In the genomic region with DNA sequence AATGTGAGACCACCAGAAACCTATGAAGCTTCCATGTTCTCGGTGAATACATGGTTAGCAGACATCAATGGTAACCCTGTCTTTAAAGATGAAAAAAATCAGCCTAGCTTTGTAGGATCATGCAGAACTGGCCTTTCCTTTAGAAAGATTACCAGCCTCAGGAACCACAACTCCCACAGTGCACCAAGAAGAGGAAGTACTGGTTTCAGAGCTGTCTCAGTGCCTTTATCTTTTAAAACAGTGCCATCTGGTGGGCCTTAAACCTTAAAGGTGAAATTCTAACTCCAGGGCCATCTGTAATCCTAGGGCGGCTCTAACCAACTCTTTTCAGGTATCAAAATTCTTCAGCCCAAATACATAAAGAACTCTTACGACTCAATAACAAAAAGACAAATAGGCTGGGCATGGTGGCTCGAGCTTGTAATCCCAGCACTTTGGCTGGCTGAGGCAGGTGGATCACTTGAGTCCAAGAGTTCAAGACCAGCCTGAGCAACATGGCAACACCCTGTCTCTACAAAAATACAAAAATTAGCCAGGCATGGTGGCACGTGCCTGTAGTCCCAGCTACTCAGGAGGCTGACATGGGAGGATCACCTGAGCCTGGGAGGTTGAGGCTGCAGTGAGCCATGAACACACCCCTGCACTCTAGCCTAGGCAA, we compare ENCODE assay signal across 8 cellular contexts. TPM values are rescaled to one million over a fixed set of nuclear protein-coding genes. Genes with fewer than 3 reads are reported as not detected.
DNase-seq lines count a peak whose midpoint lies in the region; ATAC-seq and TF ChIP-seq lines count a peak whose summit lies in the region.

No MANE protein-coding gene starts in this region.

- ATAC-seq in GM21528 (IDR thresholded peaks at IDR 0.05; ENCODE audit: low FRiP score, unreplicated experiment) = peak; percentile 58

- H3K27ac Mint-ChIP-seq in activated naive CD4-positive, alpha-beta T cell treated with anti-CD3 and anti-CD28 coated beads, Interleukin-2, amount 50 U/mL, for 24 hours = peak overlapping the region; percentile 21
- H3K27ac Mint-ChIP-seq in glutamatergic neuron (ENCODE audit: unreplicated experiment) = no peak overlapping the region

- peaks cover 35% of the 10 kb centered on the region for H3K4me1 Mint-ChIP-seq in activated naive CD4-positive, alpha-beta T cell treated with anti-CD3 and anti-CD28 coated beads, Interleukin-2, amount 50 U/mL, for 24 hours
- H3K4me1 Mint-ChIP-seq in glutamatergic neuron (ENCODE audit: low read depth, unreplicated experiment) = peaks cover 23% of the 10 kb centered on the region

- TF ChIP-seq CTCF in LNCAP (IDR thresholded peaks at IDR 0.05) = peak; percentile 65
- peak; percentile 18 for TF ChIP-seq CTCF in glutamatergic neuron (IDR thresholded peaks at IDR 0.05; ENCODE audit: partially characterized antibody, unreplicated experiment)

- H3K36me3 Mint-ChIP-seq in activated naive CD4-positive, alpha-beta T cell treated with anti-CD3 and anti-CD28 coated beads, Interleukin-2, amount 50 U/mL, for 24 hours = no peaks in the 10 kb centered on the region
- peaks cover 5% of the 10 kb centered on the region for H3K36me3 Mint-ChIP-seq in glutamatergic neuron (ENCODE audit: unreplicated experiment)

- intact Hi-C loops in posterior vena cava (cut with DNase I) = loop anchor here (10.0 kb wide), 3 partner anchors 139 to 349 kb away; partner anchors contain the start of gene RAI1 (in 1 of the 2)

- peak; percentile 90 for DNase-seq in DMS53 (lab: John Stamatoyannopoulos, UW)
- peak; percentile 23 for DNase-seq in OCI-M2 (lab: John Stamatoyannopoulos, UW; ENCODE audit: unreplicated experiment)
- no peak for DNase-seq in glutamatergic neuron
- peak; percentile 55 for DNase-seq in posterior vena cava (ENCODE audit: low spot score)
- no peak for DNase-seq in NK-92 treated with Interleukin-12 subunit alpha and Interleukin-12 subunit beta, amount 100 ng/mL, for 24 hours (lab: John Stamatoyannopoulos, UW)

- H3K9me3 Mint-ChIP-seq in activated naive CD4-positive, alpha-beta T cell treated with anti-CD3 and anti-CD28 coated beads, Interleukin-2, amount 50 U/mL, for 24 hours = no peaks in the 10 kb centered on the region
- H3K9me3 Mint-ChIP-seq in glutamatergic neuron (ENCODE audit: unreplicated experiment) = peaks cover 6% of the 10 kb centered on the region

- H3K4me3 Mint-ChIP-seq in activated naive CD4-positive, alpha-beta T cell treated with anti-CD3 and anti-CD28 coated beads, Interleukin-2, amount 50 U/mL, for 24 hours = no peak overlapping the region
- no peak overlapping the region for H3K4me3 Mint-ChIP-seq in glutamatergic neuron (ENCODE audit: unreplicated experiment)

- no peaks in the 10 kb centered on the region for H3K27me3 Mint-ChIP-seq in activated naive CD4-positive, alpha-beta T cell treated with anti-CD3 and anti-CD28 coated beads, Interleukin-2, amount 50 U/mL, for 24 hours
- H3K27me3 Mint-ChIP-seq in glutamatergic neuron (ENCODE audit: unreplicated experiment) = peaks cover 8% of the 10 kb centered on the region

RNA-seq across cellular contexts. Expression of gene ATPAF2, which starts 5.4 kb away (rescaled TPM):
- total RNA-seq in glutamatergic neuron (ENCODE audit: unreplicated experiment) (34.7 TPM), posterior vena cava (10 to 100 TPM; 12.1 to 18.3 TPM)

RNA-seq across cellular contexts. Expression of gene GID4, which starts 5.6 kb away (rescaled TPM):
- total RNA-seq in glutamatergic neuron (ENCODE audit: unreplicated experiment) (8.2 TPM), posterior vena cava (10 to 100 TPM; 12.6 to 21.4 TPM)

RNA-seq across cellular contexts. Expression of gene DRG2, which starts 54.2 kb away (rescaled TPM):
- 37.1 TPM for total RNA-seq in glutamatergic neuron (ENCODE audit: unreplicated experiment)
- 10 to 100 TPM; 25.5 to 26.1 TPM for total RNA-seq in posterior vena cava

Comparison
In these comparisons a context has a peak if more than half of its experiments do, and no peak if none do; other contexts are left out.
1. DNase-seq: peak in DMS53 (single experiment), OCI-M2 (single experiment) and posterior vena cava (single experiment); none in glutamatergic neuron (single experiment) and NK-92 treated with Interleukin-12 subunit alpha and Interleukin-12 subunit beta, amount 100 ng/mL, for 24 hours (single experiment).